Comparison of ENCODE assay signal across 15 cellular contexts in genomic region chr4:36280555-36280954, GRCh38. TPM values are rescaled to one million over a fixed set of nuclear protein-coding genes. Genes with fewer than 3 reads are reported as not detected.
DNase-seq lines count a peak whose midpoint lies in the region; ATAC-seq and TF ChIP-seq lines count a peak whose summit lies in the region.
"Had no signal": no experiment of that assay in that cellular context is flagged by ENCODE, and none has a peak within 500 bp of the region (broad histone marks: within the 10 kb centered on the region; RNA-seq: fewer than 3 reads in every experiment).

No MANE protein-coding gene starts in this region.

- H3K9me3 ChIP-seq in CD4-positive, CD25-positive, alpha-beta regulatory T cell (ENCODE audit: control insufficient read depth in 2 of 2, low read length in 2 of 2) = no peaks in the 10 kb centered on the region
- no peaks in the 10 kb centered on the region for H3K9me3 ChIP-seq in right cardiac atrium (ENCODE audit: control insufficient read depth, low read length)
- H3K9me3 ChIP-seq: HAP-1, MG63, neutrophil had no signal

- no peaks in the 10 kb centered on the region for H3K36me3 ChIP-seq in CD4-positive, CD25-positive, alpha-beta regulatory T cell (ENCODE audit: control insufficient read depth, insufficient read depth, low read length)
- H3K36me3 ChIP-seq: HAP-1, MG63, neutrophil had no signal

- peaks cover 11 to 33% (median 15%) of the 10 kb centered on the region in 4 donors for H3K4me1 Mint-ChIP-seq in CD4-positive, CD25-positive, alpha-beta regulatory T cell
- H3K4me1 Mint-ChIP-seq in natural killer cell (peaks cover 84 to 85% of the 10 kb centered on the region in 2 donors), glutamatergic neuron (ENCODE audit: low read depth, unreplicated experiment) (peaks cover 3% of the 10 kb centered on the region)

- intact Hi-C loops in dorsolateral prefrontal cortex (cut with DNase I) = loop anchor here in 1 of 2 donors (5.0 to 10.0 kb wide), 2 partner anchors 38 to 114 kb away; partner anchors contain the start of gene ARAP2
- intact Hi-C loops in natural killer cell (cut with micrococcal nuclease) = no loop called here
- intact Hi-C loops in right cardiac atrium (cut with DNase I) = no loop called here

- H3K4me1 ChIP-seq in CD4-positive, CD25-positive, alpha-beta regulatory T cell (ENCODE audit: control insufficient read depth, insufficient read depth, low read length, poor library complexity, severe bottlenecking) = peaks cover 2% of the 10 kb centered on the region
- no peaks in the 10 kb centered on the region for H3K4me1 ChIP-seq in right cardiac atrium (ENCODE audit: control insufficient read depth, insufficient read depth, low read length)
- H3K4me1 ChIP-seq: HAP-1 had no signal

- H3K27me3 Mint-ChIP-seq in CD4-positive, CD25-positive, alpha-beta regulatory T cell = no peaks in the 10 kb centered on the region
- H3K27me3 Mint-ChIP-seq in natural killer cell (ENCODE audit: low read depth in 2 of 2) = no peaks in the 10 kb centered on the region
- peaks cover 2% of the 10 kb centered on the region for H3K27me3 Mint-ChIP-seq in glutamatergic neuron (ENCODE audit: unreplicated experiment)
- H3K27me3 Mint-ChIP-seq: CD4-positive, alpha-beta T cell had no signal

- no peak overlapping the region for H3K4me3 Mint-ChIP-seq in CD4-positive, CD25-positive, alpha-beta regulatory T cell
- H3K4me3 Mint-ChIP-seq in natural killer cell (peak overlapping the region; percentile 98), glutamatergic neuron (ENCODE audit: unreplicated experiment) (no peak overlapping the region)
- H3K4me3 Mint-ChIP-seq: CD4-positive, alpha-beta T cell had no signal

- H3K27me3 ChIP-seq in CD4-positive, CD25-positive, alpha-beta regulatory T cell (ENCODE audit: control insufficient read depth, insufficient read depth, low read length) = no peaks in the 10 kb centered on the region
- no peaks in the 10 kb centered on the region for H3K27me3 ChIP-seq in dorsolateral prefrontal cortex
- no peaks in the 10 kb centered on the region for H3K27me3 ChIP-seq in right cardiac atrium (ENCODE audit: control insufficient read depth, insufficient read depth)
- H3K27me3 ChIP-seq: MG63, neutrophil had no signal

- no peak for DNase-seq in CD4-positive, CD25-positive, alpha-beta regulatory T cell
- peak; percentile 39 for DNase-seq in NCI-H2107 (lab: John Stamatoyannopoulos, UW)
- DNase-seq in dorsolateral prefrontal cortex = peak in 5 of 10 donors; percentile 34 to 51 (median 44)
- DNase-seq in natural killer cell = no peak
- no peak for DNase-seq in right cardiac atrium
- DNase-seq in SW 1271 (lab: John Stamatoyannopoulos, UW) = no peak
- no peak for DNase-seq in glutamatergic neuron
- DNase-seq: activated CD8-positive, alpha-beta memory T cell treated with anti-CD3 and anti-CD28 coated beads for 24 hours; aorta; CD4-positive, alpha-beta T cell; MG63; stimulated activated CD4-positive, alpha-beta T cell treated with anti-CD3 and anti-CD28 coated beads, Interleukin-4, amount 100 ng/mL, for 24 hours had no signal

- H3K27ac ChIP-seq in CD4-positive, CD25-positive, alpha-beta regulatory T cell (ENCODE audit: insufficient read depth, low read length, poor library complexity, severe bottlenecking) = no peak overlapping the region
- peak overlapping the region; percentile 16 to 99 (median 85) for H3K27ac ChIP-seq in dorsolateral prefrontal cortex
- no peak overlapping the region for H3K27ac ChIP-seq in right cardiac atrium (ENCODE audit: low read length)
- H3K27ac ChIP-seq: neutrophil had no signal

- no peak for ATAC-seq in CD4-positive, CD25-positive, alpha-beta regulatory T cell (ENCODE audit: low read depth in 2 of 2)
- ATAC-seq in natural killer cell (no peak), right cardiac atrium (no peak), GM21717 (IDR thresholded peaks at IDR 0.05; ENCODE audit: unreplicated experiment) (no peak)

- TF ChIP-seq CTCF in dorsolateral prefrontal cortex (IDR thresholded peaks at IDR 0.05 in 54 of 56, conservative IDR thresholded peaks at IDR 0.05 in 2 of 56; ENCODE audit: low read depth in 1 of 56, partially characterized antibody in 56 of 56) (peak in 33 of 56 donors; percentile 8 to 52 (median 25)), natural killer cell (IDR thresholded peaks at IDR 0.05) (no peak), glutamatergic neuron (IDR thresholded peaks at IDR 0.05; ENCODE audit: partially characterized antibody, unreplicated experiment) (no peak)

- peaks cover 0 to 2% (median 0%) of the 10 kb centered on the region in 7 donors for H3K9me3 Mint-ChIP-seq in CD4-positive, CD25-positive, alpha-beta regulatory T cell
- H3K9me3 Mint-ChIP-seq in natural killer cell (no peaks in the 10 kb centered on the region), glutamatergic neuron (ENCODE audit: unreplicated experiment) (no peaks in the 10 kb centered on the region)
- H3K9me3 Mint-ChIP-seq: CD4-positive, alpha-beta T cell had no signal

- peak overlapping the region in 2 of 3 donors; percentile 47 to 94 for H3K27ac Mint-ChIP-seq in CD4-positive, CD25-positive, alpha-beta regulatory T cell
- H3K27ac Mint-ChIP-seq in natural killer cell (peak overlapping the region; percentile 98), glutamatergic neuron (ENCODE audit: unreplicated experiment) (no peak overlapping the region)

- H3K36me3 Mint-ChIP-seq in CD4-positive, CD25-positive, alpha-beta regulatory T cell = no peaks in the 10 kb centered on the region
- H3K36me3 Mint-ChIP-seq in natural killer cell = peaks cover 13% of the 10 kb centered on the region
- H3K36me3 Mint-ChIP-seq in glutamatergic neuron (ENCODE audit: unreplicated experiment) = no peaks in the 10 kb centered on the region

- 51% methylated on average over 4 of the region's 4 CpGs for WGBS in right cardiac atrium

- H3K4me3 ChIP-seq in CD4-positive, CD25-positive, alpha-beta regulatory T cell (ENCODE audit: low read depth, low read length) = no peak overlapping the region
- H3K4me3 ChIP-seq in dorsolateral prefrontal cortex (peak overlapping the region in 53 of 59 donors; percentile 0 to 61 (median 34)), right cardiac atrium (ENCODE audit: low read length) (no peak overlapping the region)
- H3K4me3 ChIP-seq: HAP-1, MG63 had no signal

RNA-seq across cellular contexts. Expression of gene DTHD1, which starts 0.9 kb away (rescaled TPM):
- total RNA-seq in CD4-positive, CD25-positive, alpha-beta regulatory T cell = 3.3 TPM
- polyA plus RNA-seq in CD4-positive, CD25-positive, alpha-beta regulatory T cell = under 1 TPM in 3 of 4 donors, not detected in 1; 0.09 to 0.38 (median 0.10) TPM
- 1 to 10 TPM in 43 of 120 experiments, under 1 TPM in 69, not detected in 8; 0.13 to 4.1 (median 0.81) TPM for total RNA-seq in dorsolateral prefrontal cortex
- 10 to 100 TPM; 67.0 to 95.4 (median 81.5) TPM for total RNA-seq in natural killer cell
- total RNA-seq in right cardiac atrium = under 1 TPM in 2 of 4 donors, not detected in 2; 0.09 to 0.39 TPM
- polyA plus RNA-seq in right cardiac atrium = 0.02 TPM
- total RNA-seq in glutamatergic neuron (ENCODE audit: unreplicated experiment) = not detected
- polyA plus RNA-seq: aorta had no signal

RNA-seq across cellular contexts. Expression of gene ARAP2, which starts 36.2 kb away (rescaled TPM):
- 92.2 TPM for total RNA-seq in CD4-positive, CD25-positive, alpha-beta regulatory T cell
- 10 to 100 TPM; 10.2 to 21.2 (median 13.9) TPM for polyA plus RNA-seq in CD4-positive, CD25-positive, alpha-beta regulatory T cell
- total RNA-seq in dorsolateral prefrontal cortex (100 to 1,000 TPM in 119 of 120 experiments, 10 to 100 TPM in 1; 87.3 to 271 (median 162) TPM), natural killer cell (100 to 1,000 TPM; 199 to 295 (median 270) TPM), right cardiac atrium (1 to 10 TPM; 3.1 to 9.4 (median 4.7) TPM), glutamatergic neuron (ENCODE audit: unreplicated experiment) (1.4 TPM)
- polyA plus RNA-seq in right cardiac atrium = 0.72 TPM

Comparison
In these comparisons a context has a peak if more than half of its experiments do, and no peak if none do; other contexts are left out.
1. H3K27ac ChIP-seq: peak in dorsolateral prefrontal cortex (59 of 59); none in CD4-positive, CD25-positive, alpha-beta regulatory T cell (single experiment) and right cardiac atrium (single experiment).
2. H3K4me3 ChIP-seq: peak in dorsolateral prefrontal cortex (53 of 59); none in CD4-positive, CD25-positive, alpha-beta regulatory T cell (single experiment) and right cardiac atrium (single experiment).
3. CTCF ChIP-seq: peak in dorsolateral prefrontal cortex (33 of 56); none in natural killer cell (single experiment) and glutamatergic neuron (single experiment).
4. RNA of gene DTHD1, which starts 0.9 kb away (total RNA-seq): 67.0 to 95.4 TPM in natural killer cell; 3.3 TPM in CD4-positive, CD25-positive, alpha-beta regulatory T cell (single experiment), 0.13 to 4.1 TPM in dorsolateral prefrontal cortex, 0.09 to 0.39 TPM in right cardiac atrium and not detected in glutamatergic neuron (single experiment); every median in the first group is over 10 times any median in the second.